9 cellular contexts compared by ENCODE assay signal in the genomic region with DNA sequence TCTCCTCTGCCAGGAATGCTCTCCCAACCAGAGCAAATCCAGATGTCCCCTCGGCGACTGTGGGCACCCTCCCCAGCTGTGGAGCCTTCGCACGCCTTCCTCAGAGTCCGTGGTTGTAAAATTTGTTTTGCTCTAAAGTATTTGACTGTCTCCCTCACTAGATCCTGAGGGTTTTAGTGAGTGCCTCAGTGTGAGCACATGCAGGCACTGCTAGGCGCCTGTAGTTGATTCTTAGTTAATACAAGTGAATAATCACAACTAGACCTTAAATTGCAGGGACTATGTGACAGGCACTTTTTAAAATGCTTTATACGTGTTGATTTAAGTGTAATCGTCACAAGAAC. TPM values are rescaled to one million over a fixed set of nuclear protein-coding genes. Genes with fewer than 3 reads are reported as not detected.
DNase-seq lines count a peak whose midpoint lies in the region; ATAC-seq, FAIRE-seq and TF ChIP-seq lines count a peak whose summit lies in the region.
"Had no signal": no experiment of that assay in that cellular context is flagged by ENCODE, and none has a peak within 500 bp of the region (broad histone marks: within the 10 kb centered on the region; RNA-seq: fewer than 3 reads in every experiment).

No MANE protein-coding gene starts in this region.

- H3K9me3 ChIP-seq in BE2C (no peaks in the 10 kb centered on the region), astrocyte (ENCODE audit: insufficient read depth, low read depth, low read length) (no peaks in the 10 kb centered on the region), lower lobe of right lung (no peaks in the 10 kb centered on the region), upper lobe of right lung (no peaks in the 10 kb centered on the region)

- H3K36me3 ChIP-seq in BE2C (0 out of 2 replicates have a peak, but pooled peaks cover 2% of the 10 kb centered on the region), astrocyte (ENCODE audit: insufficient read depth, low read length) (peaks cover 3% of the 10 kb centered on the region), lower lobe of right lung (peaks cover under 1% of the 10 kb centered on the region), upper lobe of right lung (no peaks in the 10 kb centered on the region)

- peaks cover 36% of the 10 kb centered on the region for H4K20me1 ChIP-seq in astrocyte (ENCODE audit: insufficient read depth, low read length)

- TF ChIP-seq CTCF in BE2C (IDR thresholded peaks at IDR 0.05; ENCODE audit: low read depth, low read length) = no peak
- no peak for TF ChIP-seq CTCF in astrocyte (IDR thresholded peaks at IDR 0.05; ENCODE audit: insufficient read depth, low read depth, low read length)
- no peak for TF ChIP-seq CTCF in lower lobe of right lung (IDR thresholded peaks at IDR 0.05)
- no peak for TF ChIP-seq CTCF in upper lobe of right lung (IDR thresholded peaks at IDR 0.05)

- no peak for FAIRE-seq in astrocyte (lab: Jason Lieb, UNC)

- peak overlapping the region; percentile 87 for H3K27ac ChIP-seq in astrocyte (ENCODE audit: low read depth, low read length)
- peak overlapping the region; percentile 98 for H3K27ac ChIP-seq in lower lobe of right lung
- peak overlapping the region; percentile 98 for H3K27ac ChIP-seq in upper lobe of right lung

- H3K27me3 Mint-ChIP-seq in astrocyte (ENCODE audit: low read depth, unreplicated experiment) = peaks cover 2% of the 10 kb centered on the region

- peaks cover 47% of the 10 kb centered on the region for H3K79me2 ChIP-seq in astrocyte (ENCODE audit: insufficient read depth, low read length)

- peak overlapping the region; percentile 97 for H3K27ac Mint-ChIP-seq in astrocyte (ENCODE audit: unreplicated experiment)

- no peak for DNase-seq in BE2C
- DNase-seq in astrocyte (ENCODE audit: low read depth) = no peak
- DNase-seq in lower lobe of right lung = no peak
- DNase-seq in upper lobe of right lung = no peak
- no peak for DNase-seq in NCI-H82 (lab: John Stamatoyannopoulos, UW)
- no peak for DNase-seq in effector CD4-positive, alpha-beta T cell

- peak overlapping the region; percentile 96 for H3K4me2 ChIP-seq in astrocyte (ENCODE audit: low read length)

- H3K4me3 ChIP-seq in BE2C (ENCODE audit: low read depth, low read length) (peak overlapping the region; percentile 70), astrocyte (ENCODE audit: insufficient read depth, low read depth, low read length) (peak overlapping the region; percentile 94), lower lobe of right lung (peak overlapping the region; percentile 98), upper lobe of right lung (peak overlapping the region; percentile 80)

- peaks cover 13% of the 10 kb centered on the region for H3K4me1 Mint-ChIP-seq in astrocyte (ENCODE audit: low read depth, unreplicated experiment)

- H3K4me1 ChIP-seq in BE2C = peaks cover 3% of the 10 kb centered on the region
- H3K4me1 ChIP-seq in astrocyte (ENCODE audit: insufficient read depth, low read length) = peaks cover 20% of the 10 kb centered on the region
- H3K4me1 ChIP-seq in lower lobe of right lung = peaks cover 39% of the 10 kb centered on the region
- H3K4me1 ChIP-seq in upper lobe of right lung = peaks cover 30% of the 10 kb centered on the region

- H3K4me3 Mint-ChIP-seq in astrocyte (ENCODE audit: unreplicated experiment) = peak overlapping the region; percentile 96

- H3K9me3 Mint-ChIP-seq in astrocyte (ENCODE audit: unreplicated experiment) = peaks cover 2% of the 10 kb centered on the region

- H3K36me3 Mint-ChIP-seq in astrocyte (ENCODE audit: low read depth, unreplicated experiment) = no peaks in the 10 kb centered on the region

- no peaks in the 10 kb centered on the region for H3K27me3 ChIP-seq in BE2C
- peaks cover 4% of the 10 kb centered on the region for H3K27me3 ChIP-seq in astrocyte (ENCODE audit: insufficient read depth, low read length)
- no peaks in the 10 kb centered on the region for H3K27me3 ChIP-seq in lower lobe of right lung (ENCODE audit: low read depth)
- H3K27me3 ChIP-seq in upper lobe of right lung = no peaks in the 10 kb centered on the region

- H3K9ac ChIP-seq in astrocyte (ENCODE audit: low read length) = peak overlapping the region; percentile 99

- intact Hi-C loops in lower lobe of right lung (cut with DNase I) = no loop called here
- intact Hi-C loops in upper lobe of right lung (cut with DNase I) = loop anchor here (5.0 kb wide), 1 partner anchor 74 kb away; no protein-coding TSS in a partner anchor

- ATAC-seq in HG02642 (IDR thresholded peaks at IDR 0.05; ENCODE audit: poor library complexity, unreplicated experiment) (peak; percentile 2), lower lobe of right lung (peak in 1 of 2 donors; percentile 8), upper lobe of right lung (no peak), HG03025 (IDR thresholded peaks at IDR 0.05; ENCODE audit: low FRiP score, unreplicated experiment) (no peak)

- peak overlapping the region; percentile 70 for H2AFZ ChIP-seq in astrocyte (ENCODE audit: low read depth, low read length)

RNA-seq across cellular contexts. Expression of gene MTCH1, which starts 0.7 kb away (rescaled TPM):
- polyA plus RNA-seq in BE2C (2012; ENCODE audit: insufficient read depth, insufficient read length, low read depth) = 205 TPM
- 286 and 311 TPM in 2 replicates for total RNA-seq in astrocyte
- 194 TPM for total RNA-seq in lower lobe of right lung
- 194 TPM for total RNA-seq in upper lobe of right lung

RNA-seq across cellular contexts. Expression of gene FGD2, which starts 18.8 kb away (rescaled TPM):
- polyA plus RNA-seq in BE2C (2012; ENCODE audit: insufficient read depth, insufficient read length, low read depth) = not detected
- total RNA-seq in astrocyte = not detected in 2 replicates
- 103 TPM for total RNA-seq in lower lobe of right lung
- total RNA-seq in upper lobe of right lung = 56.9 TPM
- total RNA-seq: lung microvascular endothelial cell had no signal

RNA-seq across cellular contexts. Expression of gene PI16, which starts 32.1 kb away (rescaled TPM):
- polyA plus RNA-seq in BE2C (2012; ENCODE audit: insufficient read depth, insufficient read length, low read depth) = not detected
- total RNA-seq in astrocyte = not detected in 2 replicates
- 11.9 TPM for total RNA-seq in lower lobe of right lung
- 3.4 TPM for total RNA-seq in upper lobe of right lung
- total RNA-seq: lung microvascular endothelial cell had no signal

Comparison
In these comparisons a context has a peak if more than half of its experiments do, and no peak if none do; other contexts are left out.
1. RNA of gene FGD2, which starts 18.8 kb away (total RNA-seq): 103 TPM in lower lobe of right lung (single experiment) and 56.9 TPM in upper lobe of right lung (single experiment); not detected in astrocyte; every median in the first group is over 10 times any median in the second.
2. Peak in every context shown above with its lines, with median percentiles within 50 percentile points of each other: H3K4me3 ChIP-seq and H3K27ac ChIP-seq.